8 cellular contexts compared by ENCODE assay signal in the genomic region with DNA sequence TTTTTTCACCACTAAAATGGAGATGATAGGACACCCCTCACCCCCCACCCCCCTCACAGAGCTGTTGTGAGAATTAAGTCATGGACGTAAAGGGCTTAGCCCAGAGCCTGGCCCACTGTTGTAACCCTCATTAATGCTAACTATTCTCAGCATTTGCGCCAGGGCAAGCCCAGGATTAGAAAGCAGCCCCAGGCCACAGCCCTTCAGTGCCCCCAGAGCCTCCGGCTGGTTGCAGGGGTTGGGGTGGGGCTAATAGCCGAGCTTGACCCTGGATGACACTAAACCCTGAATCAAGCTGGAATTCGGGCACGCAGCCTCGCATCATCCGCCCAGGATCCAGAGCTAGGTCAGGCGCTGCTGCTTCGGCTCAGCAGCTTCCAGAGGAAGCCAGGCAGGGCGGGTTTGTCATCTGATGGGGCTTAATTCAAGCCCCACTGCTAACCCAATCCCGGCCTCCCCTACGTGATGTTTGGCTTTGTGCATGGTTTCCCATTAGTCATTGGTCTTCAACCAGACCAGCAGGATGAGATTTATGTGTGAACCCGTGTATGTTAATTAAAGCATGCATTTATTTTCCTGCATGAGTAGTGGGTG. TPM values are rescaled to one million over a fixed set of nuclear protein-coding genes. Genes with fewer than 3 reads are reported as not detected.
A peak's percentile ranks its signal among the peaks of the same experiment; 100 is the strongest.
DNase-seq lines count a peak whose midpoint lies in the region; ATAC-seq lines count a peak whose summit lies in the region.

No MANE protein-coding gene starts in this region.

- H3K9me3 ChIP-seq in NT2/D1 (ENCODE audit: insufficient read depth, low read length): no peaks in the 10 kb centered on the region
- H3K9me3 ChIP-seq in aorta (ENCODE audit: control insufficient read depth, low read length): no peaks in the 10 kb centered on the region

- no peaks in the 10 kb centered on the region for H3K79me1 ChIP-seq in mesendoderm (ENCODE audit: low read length)

- H3K27ac ChIP-seq in mesendoderm (ENCODE audit: low read depth, low read length): no peak overlapping the region
- no peak overlapping the region for H3K27ac ChIP-seq in aorta (ENCODE audit: low read depth in 1 of 2, low read length in 2 of 2)

- no peak overlapping the region for H2BK5ac ChIP-seq in mesendoderm (ENCODE audit: low read length)

- H3K27me3 ChIP-seq in NT2/D1 (ENCODE audit: insufficient read depth, insufficient read length): peaks cover 27% of the 10 kb centered on the region
- H3K27me3 ChIP-seq in mesendoderm (ENCODE audit: insufficient read depth, low read length, poor library complexity): peaks cover 5% of the 10 kb centered on the region
- no peaks in the 10 kb centered on the region for H3K27me3 ChIP-seq in aorta (ENCODE audit: control insufficient read depth in 1 of 2, insufficient read depth in 2 of 2, low read length in 1 of 2)

- H4K8ac ChIP-seq in mesendoderm (ENCODE audit: low read depth, low read length): no peak overlapping the region

- WGBS in mesendoderm (ENCODE audit: extremely low coverage, insufficient coverage, low lambda C conversion rate): no CpG with 5 or more reads among the region's 14 CpGs
- WGBS in aorta, 2 donors: 78 to 80% methylated on average over 14 of the region's 14 CpGs

- H3K18ac ChIP-seq in mesendoderm (ENCODE audit: low read length): no peak overlapping the region

- H3K4me1 ChIP-seq in NT2/D1 (ENCODE audit: insufficient read depth, insufficient read length) (peaks cover 6% of the 10 kb centered on the region), mesendoderm (ENCODE audit: control insufficient read depth, low read depth, low read length) (no peaks in the 10 kb centered on the region), aorta (ENCODE audit: control insufficient read depth in 1 of 2, insufficient read depth in 2 of 2, low read length in 2 of 2) (peaks cover 0 to 5% of the 10 kb centered on the region in 2 donors)

- H2AK5ac ChIP-seq in mesendoderm (ENCODE audit: low read length): no peak overlapping the region

- H2BK15ac ChIP-seq in mesendoderm (replicated peaks; ENCODE audit: low read depth): no peak overlapping the region

- H3K9ac ChIP-seq in NT2/D1 (ENCODE audit: insufficient read length, low read depth) (peak overlapping the region; percentile 94), mesendoderm (ENCODE audit: low read length) (peak overlapping the region; percentile 30)

- H3K23ac ChIP-seq in mesendoderm (ENCODE audit: low read length): no peak overlapping the region

- intact Hi-C loops in aorta (cut with DNase I): loop anchor here in 1 of 2 donors (10.0 kb wide), 1 partner anchor 91 kb away; no protein-coding TSS in a partner anchor

- no peak overlapping the region for H2BK120ac ChIP-seq in mesendoderm (ENCODE audit: low read depth, low read length)

- H3K36me3 ChIP-seq in NT2/D1 (ENCODE audit: insufficient read depth, insufficient read length, low read length): no peaks in the 10 kb centered on the region
- no peaks in the 10 kb centered on the region for H3K36me3 ChIP-seq in mesendoderm (ENCODE audit: control insufficient read depth, insufficient read depth, low read length)
- no peaks in the 10 kb centered on the region for H3K36me3 ChIP-seq in aorta (ENCODE audit: control insufficient read depth in 1 of 2, insufficient read depth in 2 of 2, low read length in 1 of 2)

- H3K79me2 ChIP-seq in mesendoderm (ENCODE audit: control insufficient read depth, insufficient read depth, low read length): no peaks in the 10 kb centered on the region

- H3K4me3 ChIP-seq in NT2/D1 (ENCODE audit: insufficient read length, low read depth): peak overlapping the region; percentile 86
- H3K4me3 ChIP-seq in mesendoderm (ENCODE audit: low read length): no peak overlapping the region
- H3K4me3 ChIP-seq in aorta (ENCODE audit: low read length in 2 of 2): no peak overlapping the region

- peak; percentile 91 for DNase-seq in ELF-1 (ENCODE audit: low read depth, low spot score)
- DNase-seq in NT2/D1 (ENCODE audit: low read depth, low spot score): peak; percentile 51
- peak; percentile 79 for DNase-seq in ecto neural progenitor cell (ENCODE audit: low spot score)
- DNase-seq in mesendoderm: peak; percentile 70
- peak; percentile 71 to 82 for DNase-seq in aorta
- no peak for DNase-seq in stimulated activated naive CD4-positive, alpha-beta T cell treated with Interleukin-2 at 50 U/mL for 16 hours (lab: John Stamatoyannopoulos, UW)
- no peak for DNase-seq in amniotic stem cell (lab: John Stamatoyannopoulos, UW)

- no peak overlapping the region for H4K5ac ChIP-seq in mesendoderm (ENCODE audit: low read length)

- peak overlapping the region; percentile 95 for H3K56ac ChIP-seq in mesendoderm (ENCODE audit: low read length)

- H3K4ac ChIP-seq in mesendoderm (ENCODE audit: low read depth, low read length): peak overlapping the region; percentile 5

- ATAC-seq in aorta (ENCODE audit: low FRiP score) (peak; percentile 9), GM19455 (IDR thresholded peaks at IDR 0.05; ENCODE audit: unreplicated experiment) (no peak)

- H3K4me2 ChIP-seq in mesendoderm (ENCODE audit: low read length): no peak overlapping the region

RNA-seq across cellular contexts. Expression of a gene that starts 1.2 kb away (rescaled TPM):
- 1.4 TPM for polyA plus RNA-seq in mesendoderm (2013, experiment 1 of 2)
- polyA plus RNA-seq in mesendoderm (2013, experiment 2 of 2): 1.4 TPM
- 10 to 100 TPM; 15.7 to 21.5 TPM for total RNA-seq in aorta
- polyA plus RNA-seq in aorta: 1 to 10 TPM; 5.9 to 8.3 TPM

Comparison
In these comparisons a context has a peak if more than half of its experiments do, and no peak if none do; other contexts are left out.
1. DNase-seq: peak in ELF-1 (single experiment), NT2/D1 (single experiment), ecto neural progenitor cell (single experiment), mesendoderm (single experiment) and aorta (2 of 2); none in stimulated activated naive CD4-positive, alpha-beta T cell treated with Interleukin-2 at 50 U/mL for 16 hours (single experiment) and amniotic stem cell (single experiment).